ENCODE assay signal across 8 cellular contexts in genomic region chr20:1803216-1804128, GRCh38.
DNase-seq lines count a peak whose midpoint lies in the region; ATAC-seq and TF ChIP-seq lines count a peak whose summit lies in the region.

No MANE protein-coding gene starts in this region.

- no peaks in the 10 kb centered on the region for H3K9me3 Mint-ChIP-seq in MCF 10A (ENCODE audit: unreplicated experiment)

- no peaks in the 10 kb centered on the region for H3K36me3 Mint-ChIP-seq in MCF 10A (ENCODE audit: insufficient read depth, unreplicated experiment)

- H3K27ac ChIP-seq in breast epithelium = peak overlapping the region; percentile 74 to 79

- intact Hi-C loops in breast epithelium (cut with DNase I; ENCODE audit: low total_unique reads) = no loop called here
- intact Hi-C loops in MCF 10A (cut with micrococcal nuclease) = loop anchor here (5.0 to 10.0 kb wide), 2 partner anchors 141 to 289 kb away; no protein-coding TSS in a partner anchor

- no peak overlapping the region for H3K4me3 Mint-ChIP-seq in MCF 10A (ENCODE audit: unreplicated experiment)

- no peaks in the 10 kb centered on the region for H3K4me1 ChIP-seq in breast epithelium

- no peak for DNase-seq in breast epithelium (ENCODE audit: low spot score in 2 of 2)
- no peak for DNase-seq in MCF 10A (ENCODE audit: unreplicated experiment)
- DNase-seq in NCI-H2171 treated with DMSO at 0.1 percent for 48 hours (lab: John Stamatoyannopoulos, UW) = peak; percentile 66
- DNase-seq in amygdala (lab: John Stamatoyannopoulos, UW) = peak in 39 of 56 donors; percentile 28 to 79 (median 60)
- DNase-seq in hepatic stellate cell (ENCODE audit: low spot score) = peak; percentile 39
- DNase-seq in putamen (ENCODE audit: low spot score) = peak; percentile 67
- DNase-seq in mesenteric fat pad (ENCODE audit: low spot score) = no peak

- POLR2A ChIA-PET in MCF 10A (lab: Yijun Ruan, JAX) = no interaction called here

- BruUV-seq in MCF 10A (replicated peaks; lab: Mats Ljungman, UMichigan) = no TSS peak

- no peak overlapping the region for H3K27ac Mint-ChIP-seq in MCF 10A (ENCODE audit: low read depth, unreplicated experiment)

- no peak for TF ChIP-seq CTCF in breast epithelium (IDR thresholded peaks at IDR 0.05)
- no peak for TF ChIP-seq CTCF in MCF 10A (IDR thresholded peaks at IDR 0.05; ENCODE audit: unreplicated experiment)

- TF ChIP-seq POLR2A in breast epithelium (IDR thresholded peaks at IDR 0.05) = no peak

- no peaks in the 10 kb centered on the region for H3K27me3 ChIP-seq in breast epithelium

- no peak for ATAC-seq in GM19463 (IDR thresholded peaks at IDR 0.05; ENCODE audit: unreplicated experiment)

- H3K4me1 Mint-ChIP-seq in MCF 10A (ENCODE audit: insufficient read depth, unreplicated experiment) = peaks cover 4% of the 10 kb centered on the region

- H3K4me3 ChIP-seq in breast epithelium = peak overlapping the region; percentile 53 to 81 (median 63)

- no peaks in the 10 kb centered on the region for H3K9me3 ChIP-seq in breast epithelium

- no peaks in the 10 kb centered on the region for H3K27me3 Mint-ChIP-seq in MCF 10A (ENCODE audit: insufficient read depth, unreplicated experiment)

- no peaks in the 10 kb centered on the region for H3K36me3 ChIP-seq in breast epithelium

- CTCF ChIA-PET in MCF 10A (lab: Yijun Ruan, JAX) = interaction anchor here (0.6 to 2.9 kb wide), 8 partner anchors 9 to 372 kb away, joined by 3 to 15 read pairs (median 4); no protein-coding TSS in a partner anchor

Comparison
In these comparisons a context has a peak if more than half of its experiments do, and no peak if none do; other contexts are left out.
1. DNase-seq: peak in NCI-H2171 treated with DMSO at 0.1 percent for 48 hours (single experiment), amygdala (39 of 56), hepatic stellate cell (single experiment) and putamen (single experiment); none in breast epithelium (0 of 2), MCF 10A (single experiment) and mesenteric fat pad (single experiment).